In genomic region chr12:25200703-25201102, GRCh38 we compare ENCODE assay signal across 1 cellular context.
TF ChIP-seq lines count a peak whose summit lies in the region.

No MANE protein-coding gene starts in this region.

TF ChIP-seq in HepG2, 621 proteins besides CTCF, POLR2A, EP300 and RAD21:
- TF ChIP-seq, protein P1, sequence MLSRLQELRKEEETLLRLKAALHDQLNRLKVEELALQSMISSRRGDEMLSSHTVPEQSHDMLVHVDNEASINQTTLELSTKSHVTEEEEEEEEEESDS (CRISPR knock-in tag; IDR thresholded peaks at IDR 0.05; ENCODE audit: borderline replicate concordance) = no peak
- TF ChIP-seq FOXO4 (CRISPR knock-in tag; conservative IDR thresholded peaks at IDR 0.05) = 0 out of 2 replicates have a peak, but pooled peaks have one; percentile 20
- TF ChIP-seq EED (CRISPR knock-in tag; IDR thresholded peaks at IDR 0.05) = no peak
- no peak for TF ChIP-seq XRCC5 (optimal IDR thresholded peaks at IDR 0.05; ENCODE audit: low read length)
- TF ChIP-seq SAP130 (CRISPR knock-in tag; IDR thresholded peaks at IDR 0.05; ENCODE audit: low read depth) = no peak
- TF ChIP-seq ZNF678 (CRISPR knock-in tag; IDR thresholded peaks at IDR 0.05) = no peak
